Comparison of ENCODE assay signal across 10 cellular contexts in the genomic region with DNA sequence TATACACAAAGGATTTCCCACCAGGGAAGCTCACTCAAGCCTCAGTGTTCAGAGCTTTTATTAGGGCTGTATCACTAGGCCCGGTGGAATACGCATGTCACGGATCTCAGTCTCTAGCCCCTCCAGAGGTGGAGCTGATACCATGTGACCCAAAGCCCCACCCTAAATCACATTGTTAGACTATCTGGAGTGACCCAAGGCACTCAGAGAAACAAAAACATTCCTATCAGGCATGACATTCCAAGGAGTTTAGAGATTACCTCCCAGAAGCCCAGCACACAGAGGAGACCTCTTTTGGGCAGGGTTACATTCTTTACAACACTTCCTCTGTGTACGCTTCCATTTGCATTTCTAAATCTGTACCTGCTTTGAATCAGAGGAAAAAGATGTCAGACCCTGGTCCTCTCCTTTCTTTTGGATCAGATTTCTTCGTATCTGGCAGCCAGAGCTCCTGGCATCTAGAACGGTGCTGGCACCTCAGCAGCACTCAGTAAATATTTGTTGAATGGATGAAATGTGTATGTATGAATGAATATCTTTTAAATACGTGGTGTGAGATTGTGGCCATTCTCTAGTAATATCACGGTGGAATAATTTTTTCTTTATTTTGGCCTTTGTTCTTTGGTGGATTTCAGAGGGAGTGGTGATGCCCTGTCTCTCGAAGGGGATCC. TPM values are rescaled to one million over a fixed set of nuclear protein-coding genes. Genes with fewer than 3 reads are reported as not detected.
A peak's percentile ranks its signal among the peaks of the same experiment; 100 is the strongest.
DNase-seq lines count a peak whose midpoint lies in the region; ATAC-seq and TF ChIP-seq lines count a peak whose summit lies in the region.
"Had no signal": no experiment of that assay in that cellular context is flagged by ENCODE, and none has a peak within 500 bp of the region (broad histone marks: within the 10 kb centered on the region; RNA-seq: fewer than 3 reads in every experiment).

No MANE protein-coding gene starts in this region.

- no peaks in the 10 kb centered on the region for H3K4me1 Mint-ChIP-seq in CD8-positive, alpha-beta T cell (ENCODE audit: low read depth)

- CTCF ChIA-PET in CD8-positive, alpha-beta T cell (lab: Charles Lee) = interaction anchor here (0.9 to 1.3 kb wide), 2 partner anchors 40 to 195 kb away, joined by 3 to 5 read pairs; no protein-coding TSS in a partner anchor

- POLR2A ChIA-PET in CD8-positive, alpha-beta T cell (lab: Charles Lee) = no interaction called here

- H3K27me3 ChIP-seq in iPS-18a (ENCODE audit: control insufficient read depth, insufficient read depth, low read length) (no peaks in the 10 kb centered on the region), skeletal muscle satellite cell (ENCODE audit: control insufficient read depth, insufficient read depth, low read length) (peaks cover 4% of the 10 kb centered on the region), MM.1S (replicated peaks; ENCODE audit: insufficient read depth, low read length) (no peaks in the 10 kb centered on the region)
- no peaks in the 10 kb centered on the region for H3K27me3 ChIP-seq in CD8-positive, alpha-beta T cell (ENCODE audit: insufficient read depth, low read length)
- H3K27me3 ChIP-seq: breast epithelium had no signal

- no peaks in the 10 kb centered on the region for H3F3A ChIP-seq in MM.1S (ENCODE audit: insufficient read depth, low read length)

- DNase-seq in HS-27A (ENCODE audit: low read depth) = peak; percentile 86
- DNase-seq in MM.1S = no peak
- DNase-seq in CD8-positive, alpha-beta T cell = no peak
- DNase-seq: midbrain had no signal

- H3K4me3 Mint-ChIP-seq in CD8-positive, alpha-beta T cell = no peak overlapping the region

- intact Hi-C loops in CD8-positive, alpha-beta T cell (cut with DNase I, micrococcal nuclease) = no loop called here

- H3K9me2 ChIP-seq in MM.1S (replicated peaks; ENCODE audit: insufficient read depth, low read length) = no peaks in the 10 kb centered on the region

- peak overlapping the region; percentile 46 for H3K4me2 ChIP-seq in skeletal muscle satellite cell (ENCODE audit: low read length)
- H3K4me2 ChIP-seq in MM.1S (ENCODE audit: low read depth, low read length) = no peak overlapping the region

- no peaks in the 10 kb centered on the region for H3K36me3 ChIP-seq in iPS-18a (ENCODE audit: control insufficient read depth, low read depth, low read length)
- H3K36me3 ChIP-seq in skeletal muscle satellite cell (ENCODE audit: insufficient read depth, low read length) = no peaks in the 10 kb centered on the region
- no peaks in the 10 kb centered on the region for H3K36me3 ChIP-seq in MM.1S (replicated peaks; ENCODE audit: insufficient read depth, low read length)
- H3K36me3 ChIP-seq in CD8-positive, alpha-beta T cell (ENCODE audit: insufficient read depth, low read length) = no peaks in the 10 kb centered on the region
- H3K36me3 ChIP-seq: breast epithelium had no signal

- ATAC-seq in SK-N-SH treated with all-trans-retinoic acid at 6 μM for 48 hours (peak; percentile 52), GM21367 (IDR thresholded peaks at IDR 0.05; ENCODE audit: unreplicated experiment) (no peak), GM18858 (IDR thresholded peaks at IDR 0.05; ENCODE audit: unreplicated experiment) (no peak)
- no peak for ATAC-seq in CD8-positive, alpha-beta T cell

- H3K9me3 ChIP-seq in iPS-18a (ENCODE audit: control insufficient read depth, low read depth, low read length) = no peaks in the 10 kb centered on the region
- H3K9me3 ChIP-seq in skeletal muscle satellite cell (replicated peaks; ENCODE audit: low read length) = no peaks in the 10 kb centered on the region
- no peaks in the 10 kb centered on the region for H3K9me3 ChIP-seq in MM.1S (replicated peaks; ENCODE audit: insufficient read depth, low read length)
- no peaks in the 10 kb centered on the region for H3K9me3 ChIP-seq in CD8-positive, alpha-beta T cell (ENCODE audit: low read length)
- H3K9me3 ChIP-seq: breast epithelium had no signal

- H3K4me1 ChIP-seq in iPS-18a (ENCODE audit: control insufficient read depth, low read depth, low read length) = peaks cover 25% of the 10 kb centered on the region
- H3K4me1 ChIP-seq in skeletal muscle satellite cell (ENCODE audit: control insufficient read depth, insufficient read depth, low read length) = peaks cover 12% of the 10 kb centered on the region
- peaks cover 11% of the 10 kb centered on the region for H3K4me1 ChIP-seq in MM.1S (ENCODE audit: low read length)
- H3K4me1 ChIP-seq in CD8-positive, alpha-beta T cell (ENCODE audit: insufficient read depth, low read length) = no peaks in the 10 kb centered on the region
- H3K4me1 ChIP-seq: breast epithelium had no signal

- H4K20me1 ChIP-seq in MM.1S (ENCODE audit: insufficient read depth, low read length) = no peaks in the 10 kb centered on the region

- peaks cover 5% of the 10 kb centered on the region for H3K9me3 Mint-ChIP-seq in CD8-positive, alpha-beta T cell

- no peaks in the 10 kb centered on the region for H3K79me2 ChIP-seq in MM.1S (ENCODE audit: low read length)

- H3K27me3 Mint-ChIP-seq in CD8-positive, alpha-beta T cell (ENCODE audit: low read depth) = peaks cover 6% of the 10 kb centered on the region

- no peaks in the 10 kb centered on the region for H3K36me3 Mint-ChIP-seq in CD8-positive, alpha-beta T cell

- TF ChIP-seq CTCF in MM.1S (IDR thresholded peaks at IDR 0.05; ENCODE audit: low read length) = no peak
- TF ChIP-seq CTCF in CD8-positive, alpha-beta T cell (IDR thresholded peaks at IDR 0.05) = no peak

- H3K9ac ChIP-seq in iPS-18a (ENCODE audit: low read length) (no peak overlapping the region), skeletal muscle satellite cell (ENCODE audit: low read depth, low read length) (peak overlapping the region; percentile 5), MM.1S (ENCODE audit: low read length) (no peak overlapping the region)

- no peak overlapping the region for H3K27ac Mint-ChIP-seq in CD8-positive, alpha-beta T cell

- peak overlapping the region; percentile 60 for H3K27ac ChIP-seq in iPS-18a (ENCODE audit: low read length)
- no peak overlapping the region for H3K27ac ChIP-seq in MM.1S (ENCODE audit: low read length)
- no peak overlapping the region for H3K27ac ChIP-seq in CD8-positive, alpha-beta T cell (ENCODE audit: low read depth, low read length)
- H3K27ac ChIP-seq: breast epithelium had no signal

- no peak overlapping the region for H2AFZ ChIP-seq in MM.1S (ENCODE audit: low read length)

- H3K4me3 ChIP-seq in iPS-18a (ENCODE audit: low read length) (peak overlapping the region; percentile 23), skeletal muscle satellite cell (ENCODE audit: low read length) (no peak overlapping the region), MM.1S (ENCODE audit: low read length) (no peak overlapping the region)
- H3K4me3 ChIP-seq in CD8-positive, alpha-beta T cell (ENCODE audit: low read depth, low read length) = no peak overlapping the region
- H3K4me3 ChIP-seq: breast epithelium had no signal

TF ChIP-seq in SK-N-SH treated with all-trans-retinoic acid at 6 μM for 48 hours, 23 proteins besides CTCF, POLR2A, EP300 and RAD21:
- TF ChIP-seq RARB (CRISPR knock-in tag; IDR thresholded peaks at IDR 0.05) = no peak
TF ChIP-seq in SK-N-SH treated with all-trans-retinoic acid at 6 μM for 48 hours: peak in this region for 0.

RNA-seq across cellular contexts. Expression of gene SMAD2, which starts 37.7 kb away (rescaled TPM):
- total RNA-seq in skeletal muscle satellite cell (2012; rRNA removed) = 23.2 and 24.1 TPM in 2 replicates
- 10 to 100 TPM; 70.9 to 72.4 TPM for total RNA-seq in CD8-positive, alpha-beta T cell
